Comparison of ENCODE assay signal across 1 cellular context in the genomic region with DNA sequence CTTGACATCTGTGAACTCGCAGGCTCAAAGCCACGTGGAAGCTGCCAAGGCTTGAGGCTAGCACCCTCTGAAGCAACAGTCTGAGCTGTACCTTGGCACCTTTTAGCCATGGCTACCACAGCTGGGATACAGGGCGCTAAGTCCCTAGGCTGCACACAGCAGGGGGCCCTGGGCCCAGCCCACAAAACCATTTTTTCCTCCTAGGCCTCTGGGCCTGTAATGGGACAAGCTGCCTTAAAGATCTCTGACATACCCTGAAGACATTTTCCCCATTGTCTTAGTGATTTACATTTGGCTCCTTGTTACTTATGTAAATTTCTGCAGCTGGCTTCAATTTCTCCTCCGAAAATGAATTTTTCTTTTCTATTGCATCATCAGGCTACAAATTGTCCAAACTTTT.
TF ChIP-seq lines count a peak whose summit lies in the region.

No MANE protein-coding gene starts in this region.

TF ChIP-seq in HEK293, 187 proteins besides CTCF, POLR2A, EP300 and RAD21 (continued from another document):
- TF ChIP-seq ZNF302 (tag by site-specific recombination; IDR thresholded peaks at IDR 0.05; ENCODE audit: low read depth) = no peak
- no peak for TF ChIP-seq WT1 (tag by site-specific recombination; IDR thresholded peaks at IDR 0.05)
- no peak for TF ChIP-seq ZNF274 (IDR thresholded peaks at IDR 0.05; ENCODE audit: low read length)
- no peak for TF ChIP-seq ZNF274 (tag by site-specific recombination; IDR thresholded peaks at IDR 0.05; ENCODE audit: borderline replicate concordance)
- no peak for TF ChIP-seq BCL11A (tag by site-specific recombination; IDR thresholded peaks at IDR 0.05; ENCODE audit: low read depth)
- peak; percentile 49; the same call in 1 of the 2 replicates for TF ChIP-seq TRIM28 (IDR thresholded peaks at IDR 0.05; ENCODE audit: borderline replicate concordance, low read length)
- peak; percentile 92 for TF ChIP-seq ZNF585B (tag by site-specific recombination; IDR thresholded peaks at IDR 0.05)
- no peak for TF ChIP-seq ZNF404 (tag by site-specific recombination; IDR thresholded peaks at IDR 0.05)
- no peak for TF ChIP-seq ZNF544 (tag by site-specific recombination; IDR thresholded peaks at IDR 0.05)
- no peak for TF ChIP-seq ZFP69B (tag by site-specific recombination; IDR thresholded peaks at IDR 0.05)
- no peak for TF ChIP-seq YY2 (tag by site-specific recombination; IDR thresholded peaks at IDR 0.05)
- no peak for TF ChIP-seq SCRT2 (tag by site-specific recombination; IDR thresholded peaks at IDR 0.05)
- TF ChIP-seq ZNF394 (tag by site-specific recombination; IDR thresholded peaks at IDR 0.05; ENCODE audit: borderline replicate concordance) = no peak
- TF ChIP-seq, protein P1, sequence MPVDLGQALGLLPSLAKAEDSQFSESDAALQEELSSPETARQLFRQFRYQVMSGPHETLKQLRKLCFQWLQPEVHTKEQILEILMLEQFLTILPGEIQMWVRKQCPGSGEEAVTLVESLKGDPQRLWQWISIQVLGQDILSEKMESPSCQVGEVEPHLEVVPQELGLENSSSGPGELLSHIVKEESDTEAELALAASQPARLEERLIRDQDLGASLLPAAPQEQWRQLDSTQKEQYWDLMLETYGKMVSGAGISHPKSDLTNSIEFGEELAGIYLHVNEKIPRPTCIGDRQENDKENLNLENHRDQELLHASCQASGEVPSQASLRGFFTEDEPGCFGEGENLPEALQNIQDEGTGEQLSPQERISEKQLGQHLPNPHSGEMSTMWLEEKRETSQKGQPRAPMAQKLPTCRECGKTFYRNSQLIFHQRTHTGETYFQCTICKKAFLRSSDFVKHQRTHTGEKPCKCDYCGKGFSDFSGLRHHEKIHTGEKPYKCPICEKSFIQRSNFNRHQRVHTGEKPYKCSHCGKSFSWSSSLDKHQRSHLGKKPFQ (tag by site-specific recombination; IDR thresholded peaks at IDR 0.05) = no peak
- no peak for TF ChIP-seq ZNF391 (tag by site-specific recombination; IDR thresholded peaks at IDR 0.05; ENCODE audit: borderline replicate concordance, low read depth)
- no peak for TF ChIP-seq ZNF549 (tag by site-specific recombination; IDR thresholded peaks at IDR 0.05)
